In the genomic region with DNA sequence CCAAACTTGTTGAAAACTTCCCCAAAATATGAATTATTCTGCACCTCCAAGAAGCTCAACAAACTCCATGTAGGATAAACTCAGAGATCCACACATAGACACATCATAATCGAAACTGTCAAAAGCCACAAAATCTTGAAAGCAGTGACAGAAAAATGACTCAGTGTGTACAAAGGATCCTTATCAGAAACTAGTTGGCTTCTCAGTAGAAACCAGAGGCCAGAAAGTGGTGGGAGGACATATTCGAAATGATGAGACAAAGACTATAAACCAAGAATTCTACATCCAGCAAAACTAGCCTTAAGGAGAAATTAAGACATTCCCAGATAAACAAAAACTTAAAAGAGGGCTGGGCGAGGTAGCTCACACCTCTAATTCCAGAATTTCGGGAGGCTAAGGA, we compare ENCODE assay signal across 1 cellular context.
TF ChIP-seq lines count a peak whose summit lies in the region.

No MANE protein-coding gene starts in this region.

TF ChIP-seq in GM12878, 131 proteins besides CTCF, POLR2A, EP300 and RAD21:
- TF ChIP-seq EED (IDR thresholded peaks at IDR 0.05; ENCODE audit: low read depth) = 0 out of 2 replicates have a peak, but pooled peaks have one; percentile 22
- peak; percentile 54; the same call in 1 of the 2 replicates for TF ChIP-seq RUNX3 (IDR thresholded peaks at IDR 0.05; ENCODE audit: low read length)
- TF ChIP-seq RAD51 (IDR thresholded peaks at IDR 0.05) = no peak
